In the genomic region with DNA sequence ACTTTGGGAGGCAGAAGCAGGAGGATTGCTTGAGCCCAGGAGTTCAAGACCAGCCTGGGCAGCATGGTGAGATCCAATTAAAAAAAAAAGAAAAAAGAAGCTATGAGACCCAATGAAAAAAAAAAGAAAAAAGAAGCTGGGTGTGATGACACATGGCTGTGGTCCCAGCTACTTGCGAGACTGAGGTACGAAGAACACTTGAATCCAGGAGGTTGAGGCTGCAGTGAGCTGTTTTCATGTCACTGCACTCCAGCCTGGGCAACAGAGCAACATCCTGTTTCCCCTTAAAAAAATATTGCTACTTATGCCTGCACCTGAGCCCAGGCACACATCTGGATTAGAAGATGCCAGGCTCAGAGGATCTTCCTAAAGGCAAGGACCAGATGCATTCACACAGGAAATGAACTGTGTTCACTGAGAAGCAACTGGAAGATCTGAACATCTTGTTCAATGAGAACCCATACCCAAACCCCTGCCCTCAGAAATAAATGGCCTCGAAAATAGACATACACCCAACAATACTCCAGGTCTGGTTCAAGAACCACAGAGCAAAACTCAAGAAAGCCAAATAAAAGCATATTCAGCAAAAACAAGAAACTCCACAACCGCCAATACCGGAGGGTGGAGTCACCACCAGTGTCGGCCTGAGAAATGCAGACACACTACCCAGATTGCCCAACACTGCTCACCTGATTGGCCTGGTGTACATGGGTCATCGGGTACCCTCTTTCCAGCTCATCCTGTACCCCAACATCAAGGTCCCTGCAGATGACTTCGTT, we compare ENCODE assay signal across 19 cellular contexts.
"Had no signal": no experiment of that assay in that cellular context is flagged by ENCODE, and none has a peak within 500 bp of the region (broad histone marks: within the 10 kb centered on the region; RNA-seq: fewer than 3 reads in every experiment).

No MANE protein-coding gene starts in this region.

- H3K27ac ChIP-seq: gastrocnemius medialis, heart left ventricle, lower lobe of right lung, neural progenitor cell, pancreas, thyroid gland, VCaP had no signal

- H3K4me3 ChIP-seq: gastrocnemius medialis, heart left ventricle, lower lobe of right lung, neural progenitor cell, pancreas, thyroid gland had no signal

- H3K27me3 ChIP-seq: heart left ventricle, neural progenitor cell, pancreas, thyroid gland had no signal

- H3K36me3 ChIP-seq: gastrocnemius medialis, lower lobe of right lung, neural progenitor cell, pancreas, thyroid gland had no signal

- ATAC-seq: gastrocnemius medialis, heart left ventricle, left cardiac atrium, lower lobe of right lung, pancreas had no signal

- H3K4me2 ChIP-seq: neural progenitor cell had no signal

- H3K9me3 ChIP-seq: gastrocnemius medialis, heart left ventricle, lower lobe of right lung, pancreas, thyroid gland had no signal

- DNase-seq: activated CD4-positive, alpha-beta T cell treated with anti-CD3 and anti-CD28 coated beads for 1 hour; activated CD4-positive, alpha-beta T cell treated with anti-CD3 and anti-CD28 coated beads, Interleukin-2, amount 50 U/mL, for 4 hours; activated CD8-positive, alpha-beta memory T cell treated with anti-CD3 and anti-CD28 coated beads, Interleukin-2, amount 50 U/mL, for 4 hours; activated naive CD4-positive, alpha-beta T cell; activated naive CD8-positive, alpha-beta T cell treated with anti-CD3 and anti-CD28 coated beads, Interleukin-2, amount 10 ng/mL, durations not matched to agents 7 days and 5 days; central memory CD4-positive, alpha-beta T cell; erythroblast; gastrocnemius medialis; heart left ventricle; left cardiac atrium; lower lobe of right lung; pancreas; stimulated activated CD4-positive, alpha-beta T cell treated with anti-CD3 and anti-CD28 coated beads, Interleukin-12 subunit alpha, Interleukin-12 subunit beta, amount 100 ng/mL, for 4 hours; stimulated activated CD4-positive, alpha-beta T cell treated with anti-CD3 and anti-CD28 coated beads, Interleukin-2, amount 100 ng/mL, for 24 hours; T-helper 1 cell; T1000; thyroid gland had no signal

- H3K9ac ChIP-seq: neural progenitor cell had no signal

- H2AFZ ChIP-seq: neural progenitor cell had no signal

- H3K4me1 ChIP-seq: gastrocnemius medialis, pancreas had no signal
